In genomic region chr2:218658671-218659257, GRCh38 we compare ENCODE assay signal across 1 cellular context.
TF ChIP-seq lines count a peak whose summit lies in the region.

No MANE protein-coding gene starts in this region.

TF ChIP-seq in HepG2, 621 proteins besides CTCF, POLR2A, EP300 and RAD21 (continued from another document and continues in another):
- TF ChIP-seq KLF15 (CRISPR knock-in tag; IDR thresholded peaks at IDR 0.05; ENCODE audit: borderline replicate concordance) (no peak), SKIL (CRISPR knock-in tag; IDR thresholded peaks at IDR 0.05; ENCODE audit: borderline replicate concordance) (no peak), ZNF350 (CRISPR knock-in tag; IDR thresholded peaks at IDR 0.05; ENCODE audit: borderline replicate concordance, low read depth) (no peak), RFX5 (IDR thresholded peaks at IDR 0.05; ENCODE audit: low read depth, low read length) (no peak), ZNF274 (CRISPR knock-in tag; IDR thresholded peaks at IDR 0.05) (no peak), ZNF3 (CRISPR knock-in tag; IDR thresholded peaks at IDR 0.05) (no peak), IRF2 (CRISPR knock-in tag; IDR thresholded peaks at IDR 0.05) (peak; percentile 69; the same call in 1 of the 2 replicates), ARNTL (CRISPR knock-in tag; IDR thresholded peaks at IDR 0.05) (no peak), HOXA7 (CRISPR knock-in tag; IDR thresholded peaks at IDR 0.05) (no peak), KLF13 (CRISPR knock-in tag; IDR thresholded peaks at IDR 0.05) (no peak), CAMTA2 (CRISPR knock-in tag; IDR thresholded peaks at IDR 0.05; ENCODE audit: borderline replicate concordance) (0 out of 2 replicates have a peak, but pooled peaks have one; percentile 9), ZBTB33 (CRISPR knock-in tag; IDR thresholded peaks at IDR 0.05) (no peak), ARID2 (CRISPR knock-in tag; IDR thresholded peaks at IDR 0.05; ENCODE audit: borderline replicate concordance) (peak; percentile 41), SKI (IDR thresholded peaks at IDR 0.05; ENCODE audit: partially characterized antibody) (no peak), BRF2 (CRISPR knock-in tag; IDR thresholded peaks at IDR 0.05) (no peak), KAT2B (IDR thresholded peaks at IDR 0.05; ENCODE audit: borderline replicate concordance, low read depth, low read length) (no peak), ASH2L (IDR thresholded peaks at IDR 0.05; ENCODE audit: insufficient read length, low read depth, low read length) (no peak), PTBP1 (IDR thresholded peaks at IDR 0.05; ENCODE audit: low read depth, low read length, poor library complexity, severe bottlenecking) (no peak), NFKBIZ (CRISPR knock-in tag; IDR thresholded peaks at IDR 0.05) (peak; percentile 14), ZSCAN29 (CRISPR knock-in tag; conservative IDR thresholded peaks at IDR 0.05) (0 out of 2 replicates have a peak, but pooled peaks have one; percentile 11), POGK (CRISPR knock-in tag; conservative IDR thresholded peaks at IDR 0.05) (0 out of 2 replicates have a peak, but pooled peaks have one; percentile 46), ZNF709 (CRISPR knock-in tag; IDR thresholded peaks at IDR 0.05) (0 out of 2 replicates have a peak, but pooled peaks have one; percentile 68), BATF2 (CRISPR knock-in tag; IDR thresholded peaks at IDR 0.05) (no peak), ZNF207 (IDR thresholded peaks at IDR 0.05; ENCODE audit: borderline replicate concordance) (no peak), IRX3 (CRISPR knock-in tag; IDR thresholded peaks at IDR 0.05; ENCODE audit: borderline replicate concordance, low read depth) (no peak), ZNF556 (CRISPR knock-in tag; IDR thresholded peaks at IDR 0.05; ENCODE audit: borderline replicate concordance) (no peak), MBNL3 (CRISPR knock-in tag; conservative IDR thresholded peaks at IDR 0.05) (no peak), MTF1 (CRISPR knock-in tag; IDR thresholded peaks at IDR 0.05) (no peak), ZNF225 (CRISPR knock-in tag; IDR thresholded peaks at IDR 0.05) (no peak), PAWR (CRISPR knock-in tag; IDR thresholded peaks at IDR 0.05; ENCODE audit: borderline replicate concordance) (no peak), PRDM10 (CRISPR knock-in tag; IDR thresholded peaks at IDR 0.05; ENCODE audit: low read depth) (no peak), YEATS2 (CRISPR knock-in tag; IDR thresholded peaks at IDR 0.05; ENCODE audit: borderline replicate concordance) (peak; percentile 39), SSRP1 (CRISPR knock-in tag; IDR thresholded peaks at IDR 0.05) (no peak), SOX13 (IDR thresholded peaks at IDR 0.05) (no peak), SOX13 (CRISPR knock-in tag; conservative IDR thresholded peaks at IDR 0.05 in 1 of 2, IDR thresholded peaks at IDR 0.05 in 1 of 2) (no peak), CENPX (CRISPR knock-in tag; IDR thresholded peaks at IDR 0.05) (no peak), ZNF282 (IDR thresholded peaks at IDR 0.05; ENCODE audit: partially characterized antibody) (no peak), SAP130 (CRISPR knock-in tag; IDR thresholded peaks at IDR 0.05; ENCODE audit: low read depth) (no peak), ZNF33A (CRISPR knock-in tag; IDR thresholded peaks at IDR 0.05; ENCODE audit: borderline replicate concordance) (no peak), ZSCAN5A (CRISPR knock-in tag; IDR thresholded peaks at IDR 0.05; ENCODE audit: borderline replicate concordance) (no peak), HNF1B (CRISPR knock-in tag; IDR thresholded peaks at IDR 0.05) (0 out of 2 replicates have a peak, but pooled peaks have one; percentile 17), NFYC (CRISPR knock-in tag; IDR thresholded peaks at IDR 0.05) (no peak), MNT (IDR thresholded peaks at IDR 0.05) (no peak), ZNF784 (CRISPR knock-in tag; IDR thresholded peaks at IDR 0.05; ENCODE audit: borderline replicate concordance) (no peak), KLF6 (CRISPR knock-in tag; IDR thresholded peaks at IDR 0.05) (no peak), ZNF639 (CRISPR knock-in tag; conservative IDR thresholded peaks at IDR 0.05) (no peak)
